8 cellular contexts compared by ENCODE assay signal in the genomic region with DNA sequence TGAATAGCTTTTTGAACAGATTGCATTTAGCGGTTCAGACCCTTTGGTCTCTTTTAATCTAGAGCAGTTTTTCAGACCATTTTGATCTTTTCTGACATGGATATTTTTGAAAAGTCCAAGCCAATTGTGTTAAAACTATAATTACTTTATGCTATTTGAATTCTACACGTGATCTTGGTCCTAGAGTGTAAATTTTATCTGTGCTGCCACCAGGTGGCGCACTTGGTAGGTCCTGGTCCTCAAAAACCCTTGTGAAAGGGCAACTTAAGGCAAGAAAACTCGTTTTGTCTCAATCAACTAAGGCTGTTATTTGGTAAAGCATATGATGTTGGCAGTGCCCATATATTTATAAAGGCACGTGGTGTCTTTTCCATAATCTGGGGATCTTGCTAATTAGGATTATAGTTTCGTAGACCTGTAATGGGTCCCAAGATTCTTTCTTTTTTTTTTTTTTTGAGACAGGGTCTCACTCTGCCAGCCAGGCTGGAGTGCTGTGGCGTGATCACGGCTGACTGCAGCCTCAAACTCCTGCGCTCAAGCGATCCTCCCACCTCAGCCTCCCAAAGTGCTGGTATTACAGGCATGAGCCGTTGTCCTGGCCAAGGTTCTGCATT. TPM values are rescaled to one million over a fixed set of nuclear protein-coding genes. Genes with fewer than 3 reads are reported as not detected.
DNase-seq lines count a peak whose midpoint lies in the region; ATAC-seq and TF ChIP-seq lines count a peak whose summit lies in the region.

No MANE protein-coding gene starts in this region.

- no peak overlapping the region for H3K4me3 Mint-ChIP-seq in activated B cell treated with CpG ODN at 0.5 μM for 24 hours

- CTCF ChIA-PET in activated B cell treated with CpG ODN at 0.5 μM for 24 hours (lab: Charles Lee): interaction anchor here (0.8 to 5.4 kb wide), 4 partner anchors 10 to 114 kb away, joined by 3 to 68 read pairs (median 3); no protein-coding TSS in a partner anchor

- no peaks in the 10 kb centered on the region for H3K9me3 Mint-ChIP-seq in activated B cell treated with CpG ODN at 0.5 μM for 24 hours

- intact Hi-C loops in activated B cell treated with CpG ODN at 0.5 μM for 24 hours (cut with micrococcal nuclease) (loop anchor here (1.0 to 2.0 kb wide), 4 partner anchors 14 to 342 kb away; no protein-coding TSS in a partner anchor), right lobe of liver (cut with DNase I) (loop anchor here in 1 of 2 donors (5.0 kb wide), 1 partner anchor 110 kb away; no protein-coding TSS in a partner anchor)

- 37% methylated on average over 11 of the region's 11 CpGs for WGBS in right lobe of liver (ENCODE audit: insufficient coverage, low coverage, low lambda C conversion rate, missing lambda C conversion rate)

- no peaks in the 10 kb centered on the region for H3K27me3 Mint-ChIP-seq in activated B cell treated with CpG ODN at 0.5 μM for 24 hours

- no peak for TF ChIP-seq POLR2A in right lobe of liver (IDR thresholded peaks at IDR 0.05)

- H3K36me3 Mint-ChIP-seq in activated B cell treated with CpG ODN at 0.5 μM for 24 hours (ENCODE audit: low read depth): no peaks in the 10 kb centered on the region

- no peaks in the 10 kb centered on the region for H3K4me1 Mint-ChIP-seq in activated B cell treated with CpG ODN at 0.5 μM for 24 hours

- no peaks in the 10 kb centered on the region for H3K9me3 ChIP-seq in right lobe of liver

- H3K27ac Mint-ChIP-seq in activated B cell treated with CpG ODN at 0.5 μM for 24 hours: no peak overlapping the region

- TF ChIP-seq CTCF in activated B cell treated with CpG ODN at 0.5 μM for 24 hours (IDR thresholded peaks at IDR 0.05) (peak; percentile 76), right lobe of liver (IDR thresholded peaks at IDR 0.05) (peak; percentile 82 to 87 (median 86))

- H3K27me3 ChIP-seq in right lobe of liver: no peaks in the 10 kb centered on the region

- ATAC-seq in activated B cell treated with CpG ODN at 0.5 μM for 24 hours (ENCODE audit: low read depth): peak; percentile 58
- peak; percentile 72 to 81 (median 74) for ATAC-seq in right lobe of liver
- no peak for ATAC-seq in GM21529 (IDR thresholded peaks at IDR 0.05; ENCODE audit: unreplicated experiment)

- POLR2A ChIA-PET in activated B cell treated with CpG ODN at 0.5 μM for 24 hours (lab: Charles Lee): interaction anchor here (0.6 to 1.5 kb wide), 2 partner anchors 112 to 200 kb away, joined by 4 to 6 read pairs; partner anchors contain the start of gene CEP95

- H3K36me3 ChIP-seq in right lobe of liver: no peaks in the 10 kb centered on the region

- no peak overlapping the region for H3K4me3 ChIP-seq in right lobe of liver

- peaks cover 0 to 8% (median 2%) of the 10 kb centered on the region in 4 donors for H3K4me1 ChIP-seq in right lobe of liver

- DNase-seq in activated gamma-delta T cell treated with Interleukin-2 at 50 U/mL for 16 hours: peak; percentile 71
- no peak for DNase-seq in activated gamma-delta T cell (lab: John Stamatoyannopoulos, UW)
- peak; percentile 67 for DNase-seq in NCI-H2171 treated with DMSO at 0.1 percent for 48 hours (lab: John Stamatoyannopoulos, UW)
- peak; percentile 50 for DNase-seq in activated B cell treated with CpG ODN at 0.5 μM for 24 hours
- DNase-seq in cerebellum (ENCODE audit: low spot score): peak; percentile 73
- DNase-seq in right lobe of liver: peak in 2 of 3 donors; percentile 62 to 63
- DNase-seq in stimulated activated CD4-positive, alpha-beta T cell treated with anti-CD3 and anti-CD28 coated beads, TNF-alpha, amount 100 ng/mL, for 48 hours (ENCODE audit: low read depth in 3 of 3): peak; percentile 29 to 46 (median 43)

- no peak overlapping the region for H3K27ac ChIP-seq in right lobe of liver

RNA-seq across cellular contexts. Expression of gene TEX2, which starts 43.9 kb away (rescaled TPM):
- total RNA-seq in activated B cell treated with CpG ODN at 0.5 μM for 24 hours (8.1 TPM in 2 replicates), cerebellum (26.9 TPM), right lobe of liver (10 to 100 TPM; 29.1 to 46.6 (median 33.7) TPM)
